Comparison of ENCODE assay signal across 1 cellular context in genomic region chr15:64092864-64093626, GRCh38.
A peak's percentile ranks its signal among the peaks of the same experiment; 100 is the strongest.
TF ChIP-seq lines count a peak whose summit lies in the region.

No MANE protein-coding gene starts in this region.

TF ChIP-seq in HepG2, 621 proteins besides CTCF, POLR2A, EP300 and RAD21 (continued from another document and continues in another):
- TF ChIP-seq TFAP4 (IDR thresholded peaks at IDR 0.05; ENCODE audit: borderline replicate concordance, low read depth): no peak
- no peak for TF ChIP-seq ZNF468 (CRISPR knock-in tag; IDR thresholded peaks at IDR 0.05)
- no peak for TF ChIP-seq ATAD3A (CRISPR knock-in tag; IDR thresholded peaks at IDR 0.05)
- TF ChIP-seq ZNF577 (CRISPR knock-in tag; IDR thresholded peaks at IDR 0.05; ENCODE audit: borderline replicate concordance, low read depth): no peak
- TF ChIP-seq REXO4 (CRISPR knock-in tag; IDR thresholded peaks at IDR 0.05; ENCODE audit: borderline replicate concordance): no peak
- TF ChIP-seq REL (CRISPR knock-in tag; conservative IDR thresholded peaks at IDR 0.05): no peak
- 0 out of 2 replicates have a peak, but pooled peaks have one; percentile 5 for TF ChIP-seq ZNF605 (CRISPR knock-in tag; IDR thresholded peaks at IDR 0.05)
- no peak for TF ChIP-seq GMEB1 (CRISPR knock-in tag; IDR thresholded peaks at IDR 0.05; ENCODE audit: borderline replicate concordance)
- TF ChIP-seq THAP11 (CRISPR knock-in tag; IDR thresholded peaks at IDR 0.05): no peak
- no peak for TF ChIP-seq SETDB1 (CRISPR knock-in tag; IDR thresholded peaks at IDR 0.05; ENCODE audit: borderline replicate concordance)
- no peak for TF ChIP-seq MLLT10 (CRISPR knock-in tag; IDR thresholded peaks at IDR 0.05)
- no peak for TF ChIP-seq HDAC6 (IDR thresholded peaks at IDR 0.05; ENCODE audit: low read depth, low read length)
- no peak for TF ChIP-seq KDM1A (CRISPR knock-in tag; IDR thresholded peaks at IDR 0.05)
- TF ChIP-seq SMARCC2 (IDR thresholded peaks at IDR 0.05): no peak
- TF ChIP-seq BRCA1 (CRISPR knock-in tag; IDR thresholded peaks at IDR 0.05): no peak
- TF ChIP-seq ZNF253 (CRISPR knock-in tag; IDR thresholded peaks at IDR 0.05; ENCODE audit: borderline replicate concordance): no peak
- no peak for TF ChIP-seq CERS6 (CRISPR knock-in tag; IDR thresholded peaks at IDR 0.05)
- peak; percentile 42 for TF ChIP-seq DMAP1 (CRISPR knock-in tag; IDR thresholded peaks at IDR 0.05)
- no peak for TF ChIP-seq UBTF (CRISPR knock-in tag; IDR thresholded peaks at IDR 0.05)
- TF ChIP-seq PHB2 (IDR thresholded peaks at IDR 0.05; ENCODE audit: partially characterized antibody): no peak
- TF ChIP-seq ZBTB10 (CRISPR knock-in tag; IDR thresholded peaks at IDR 0.05; ENCODE audit: borderline replicate concordance): no peak
- no peak for TF ChIP-seq RCOR2 (CRISPR knock-in tag; IDR thresholded peaks at IDR 0.05)
- TF ChIP-seq HOXA7 (CRISPR knock-in tag; IDR thresholded peaks at IDR 0.05): no peak
- no peak for TF ChIP-seq ZNF260 (CRISPR knock-in tag; IDR thresholded peaks at IDR 0.05; ENCODE audit: borderline replicate concordance, low read depth)
- no peak for TF ChIP-seq ZFAT (CRISPR knock-in tag; conservative IDR thresholded peaks at IDR 0.05)
- TF ChIP-seq, protein P1, sequence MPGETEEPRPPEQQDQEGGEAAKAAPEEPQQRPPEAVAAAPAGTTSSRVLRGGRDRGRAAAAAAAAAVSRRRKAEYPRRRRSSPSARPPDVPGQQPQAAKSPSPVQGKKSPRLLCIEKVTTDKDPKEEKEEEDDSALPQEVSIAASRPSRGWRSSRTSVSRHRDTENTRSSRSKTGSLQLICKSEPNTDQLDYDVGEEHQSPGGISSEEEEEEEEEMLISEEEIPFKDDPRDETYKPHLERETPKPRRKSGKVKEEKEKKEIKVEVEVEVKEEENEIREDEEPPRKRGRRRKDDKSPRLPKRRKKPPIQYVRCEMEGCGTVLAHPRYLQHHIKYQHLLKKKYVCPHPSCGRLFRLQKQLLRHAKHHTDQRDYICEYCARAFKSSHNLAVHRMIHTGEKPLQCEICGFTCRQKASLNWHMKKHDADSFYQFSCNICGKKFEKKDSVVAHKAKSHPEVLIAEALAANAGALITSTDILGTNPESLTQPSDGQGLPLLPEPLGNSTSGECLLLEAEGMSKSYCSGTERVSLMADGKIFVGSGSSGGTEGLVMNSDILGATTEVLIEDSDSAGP (CRISPR knock-in tag; IDR thresholded peaks at IDR 0.05; ENCODE audit: borderline replicate concordance): no peak
- TF ChIP-seq DNMT1 (CRISPR knock-in tag; IDR thresholded peaks at IDR 0.05): no peak
- no peak; the same call in 1 of the 2 replicates for TF ChIP-seq REPIN1 (CRISPR knock-in tag; IDR thresholded peaks at IDR 0.05; ENCODE audit: borderline replicate concordance, low read depth)
- TF ChIP-seq ZNF800 (CRISPR knock-in tag; IDR thresholded peaks at IDR 0.05): no peak
- TF ChIP-seq BCL6 (CRISPR knock-in tag; IDR thresholded peaks at IDR 0.05): no peak
- no peak for TF ChIP-seq ZFYVE20 (CRISPR knock-in tag; IDR thresholded peaks at IDR 0.05; ENCODE audit: borderline replicate concordance, low read depth)
- TF ChIP-seq, protein P2, sequence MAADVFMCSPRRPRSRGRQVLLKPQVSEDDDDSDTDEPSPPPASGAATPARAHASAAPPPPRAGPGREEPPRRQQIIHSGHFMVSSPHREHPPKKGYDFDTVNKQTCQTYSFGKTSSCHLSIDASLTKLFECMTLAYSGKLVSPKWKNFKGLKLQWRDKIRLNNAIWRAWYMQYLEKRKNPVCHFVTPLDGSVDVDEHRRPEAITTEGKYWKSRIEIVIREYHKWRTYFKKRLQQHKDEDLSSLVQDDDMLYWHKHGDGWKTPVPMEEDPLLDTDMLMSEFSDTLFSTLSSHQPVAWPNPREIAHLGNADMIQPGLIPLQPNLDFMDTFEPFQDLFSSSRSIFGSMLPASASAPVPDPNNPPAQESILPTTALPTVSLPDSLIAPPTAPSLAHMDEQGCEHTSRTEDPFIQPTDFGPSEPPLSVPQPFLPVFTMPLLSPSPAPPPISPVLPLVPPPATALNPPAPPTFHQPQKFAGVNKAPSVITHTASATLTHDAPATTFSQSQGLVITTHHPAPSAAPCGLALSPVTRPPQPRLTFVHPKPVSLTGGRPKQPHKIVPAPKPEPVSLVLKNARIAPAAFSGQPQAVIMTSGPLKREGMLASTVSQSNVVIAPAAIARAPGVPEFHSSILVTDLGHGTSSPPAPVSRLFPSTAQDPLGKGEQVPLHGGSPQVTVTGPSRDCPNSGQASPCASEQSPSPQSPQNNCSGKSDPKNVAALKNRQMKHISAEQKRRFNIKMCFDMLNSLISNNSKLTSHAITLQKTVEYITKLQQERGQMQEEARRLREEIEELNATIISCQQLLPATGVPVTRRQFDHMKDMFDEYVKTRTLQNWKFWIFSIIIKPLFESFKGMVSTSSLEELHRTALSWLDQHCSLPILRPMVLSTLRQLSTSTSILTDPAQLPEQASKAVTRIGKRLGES (CRISPR knock-in tag; IDR thresholded peaks at IDR 0.05; ENCODE audit: borderline replicate concordance): no peak
- no peak for TF ChIP-seq DPF2 (CRISPR knock-in tag; IDR thresholded peaks at IDR 0.05; ENCODE audit: borderline replicate concordance, low read depth)
- TF ChIP-seq HHEX (CRISPR knock-in tag; IDR thresholded peaks at IDR 0.05): no peak
- TF ChIP-seq, protein P3, sequence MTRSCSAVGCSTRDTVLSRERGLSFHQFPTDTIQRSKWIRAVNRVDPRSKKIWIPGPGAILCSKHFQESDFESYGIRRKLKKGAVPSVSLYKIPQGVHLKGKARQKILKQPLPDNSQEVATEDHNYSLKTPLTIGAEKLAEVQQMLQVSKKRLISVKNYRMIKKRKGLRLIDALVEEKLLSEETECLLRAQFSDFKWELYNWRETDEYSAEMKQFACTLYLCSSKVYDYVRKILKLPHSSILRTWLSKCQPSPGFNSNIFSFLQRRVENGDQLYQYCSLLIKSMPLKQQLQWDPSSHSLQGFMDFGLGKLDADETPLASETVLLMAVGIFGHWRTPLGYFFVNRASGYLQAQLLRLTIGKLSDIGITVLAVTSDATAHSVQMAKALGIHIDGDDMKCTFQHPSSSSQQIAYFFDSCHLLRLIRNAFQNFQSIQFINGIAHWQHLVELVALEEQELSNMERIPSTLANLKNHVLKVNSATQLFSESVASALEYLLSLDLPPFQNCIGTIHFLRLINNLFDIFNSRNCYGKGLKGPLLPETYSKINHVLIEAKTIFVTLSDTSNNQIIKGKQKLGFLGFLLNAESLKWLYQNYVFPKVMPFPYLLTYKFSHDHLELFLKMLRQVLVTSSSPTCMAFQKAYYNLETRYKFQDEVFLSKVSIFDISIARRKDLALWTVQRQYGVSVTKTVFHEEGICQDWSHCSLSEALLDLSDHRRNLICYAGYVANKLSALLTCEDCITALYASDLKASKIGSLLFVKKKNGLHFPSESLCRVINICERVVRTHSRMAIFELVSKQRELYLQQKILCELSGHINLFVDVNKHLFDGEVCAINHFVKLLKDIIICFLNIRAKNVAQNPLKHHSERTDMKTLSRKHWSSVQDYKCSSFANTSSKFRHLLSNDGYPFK (CRISPR knock-in tag; IDR thresholded peaks at IDR 0.05; ENCODE audit: borderline replicate concordance): no peak; the same call in 1 of the 2 replicates
- no peak for TF ChIP-seq TEAD3 (CRISPR knock-in tag; optimal IDR thresholded peaks at IDR 0.05; ENCODE audit: borderline replicate concordance)
- TF ChIP-seq ZNF788 (CRISPR knock-in tag; IDR thresholded peaks at IDR 0.05; ENCODE audit: borderline replicate concordance): no peak
- no peak for TF ChIP-seq RBAK (CRISPR knock-in tag; IDR thresholded peaks at IDR 0.05)
- TF ChIP-seq SMARCE1 (IDR thresholded peaks at IDR 0.05; ENCODE audit: borderline replicate concordance): no peak
- no peak for TF ChIP-seq ZNF34 (CRISPR knock-in tag; IDR thresholded peaks at IDR 0.05; ENCODE audit: borderline replicate concordance)
- TF ChIP-seq TBP (CRISPR knock-in tag; IDR thresholded peaks at IDR 0.05): no peak
- no peak for TF ChIP-seq FOXA1 (IDR thresholded peaks at IDR 0.05)
- peak; percentile 63; the same call in 1 of the 2 replicates for TF ChIP-seq FOXA1 (CRISPR knock-in tag; IDR thresholded peaks at IDR 0.05)
- no peak for TF ChIP-seq ZNF552 (CRISPR knock-in tag; IDR thresholded peaks at IDR 0.05; ENCODE audit: borderline replicate concordance)
- TF ChIP-seq YY1 (IDR thresholded peaks at IDR 0.05; ENCODE audit: insufficient read depth, insufficient replicate concordance, low read depth, low read length): no peak
- TF ChIP-seq SOX5 (CRISPR knock-in tag; IDR thresholded peaks at IDR 0.05; ENCODE audit: borderline replicate concordance): 0 out of 2 replicates have a peak, but pooled peaks have one; percentile 7
- TF ChIP-seq SOX6 (IDR thresholded peaks at IDR 0.05): no peak
- 0 out of 2 replicates have a peak, but pooled peaks have one; percentile 1 for TF ChIP-seq SOX6 (CRISPR knock-in tag; IDR thresholded peaks at IDR 0.05)
- TF ChIP-seq, protein P4, sequence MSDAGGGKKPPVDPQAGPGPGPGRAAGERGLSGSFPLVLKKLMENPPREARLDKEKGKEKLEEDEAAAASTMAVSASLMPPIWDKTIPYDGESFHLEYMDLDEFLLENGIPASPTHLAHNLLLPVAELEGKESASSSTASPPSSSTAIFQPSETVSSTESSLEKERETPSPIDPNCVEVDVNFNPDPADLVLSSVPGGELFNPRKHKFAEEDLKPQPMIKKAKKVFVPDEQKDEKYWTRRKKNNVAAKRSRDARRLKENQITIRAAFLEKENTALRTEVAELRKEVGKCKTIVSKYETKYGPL (CRISPR knock-in tag; IDR thresholded peaks at IDR 0.05): no peak
